In genomic region chr18:8824846-8825245, GRCh38 we compare ENCODE assay signal across 7 cellular contexts.
"Had no signal": no experiment of that assay in that cellular context is flagged by ENCODE, and none has a peak within 500 bp of the region (broad histone marks: within the 10 kb centered on the region; RNA-seq: fewer than 3 reads in every experiment).

No MANE protein-coding gene starts in this region.

- ATAC-seq: GM23338 had no signal

- H3K4me2 ChIP-seq: GM23338 had no signal

- FAIRE-seq: H1, H54, HTR-8/SVneo had no signal

- H3K4me3 ChIP-seq: GM23338 had no signal

- H2AFZ ChIP-seq: GM23338 had no signal

- DNase-seq: H9, HCEC 1CT, KBM-7 had no signal
